ENCODE assay signal across 22 cellular contexts in genomic region chr19:21133633-21134032, GRCh38.
"Had no signal": no experiment of that assay in that cellular context is flagged by ENCODE, and none has a peak within 500 bp of the region (broad histone marks: within the 10 kb centered on the region; RNA-seq: fewer than 3 reads in every experiment).

No MANE protein-coding gene starts in this region.

- H3K4me3 ChIP-seq: left ventricle myocardium inferior, lung, mucosa of descending colon, ovary, right atrium auricular region, right lobe of liver, smooth muscle cell, tibial nerve, upper lobe of right lung had no signal

- H3K4me1 ChIP-seq: right atrium auricular region, right lobe of liver, tibial nerve, upper lobe of right lung had no signal

- H3K9me3 ChIP-seq: left ventricle myocardium inferior, mucosa of descending colon, ovary, right atrium auricular region, right lobe of liver, tibial nerve, upper lobe of right lung had no signal

- ATAC-seq: mucosa of descending colon; naive thymus-derived CD4-positive, alpha-beta T cell; natural killer cell treated with Interleukin-12 subunit alpha and Interleukin-12 subunit beta and Interleukin-15 and Interleukin-18, amount 100 ng/mL, for 72 hours; right lobe of liver; stimulated activated memory B cell treated with anti-CD40 and anti-IgM and Interleukin-4, amounts not matched to agents 10 μg/mL and 1 μg/mL and 100 μg/mL, for 72 hours; stimulated activated naive CD8-positive, alpha-beta T cell treated with anti-CD3 and anti-CD28 coated beads, Interleukin-15, amount 100 ng/mL, for 72 hours; upper lobe of right lung had no signal

- FAIRE-seq: urothelium cell line had no signal

- H3K27ac ChIP-seq: left ventricle myocardium inferior, ovary, right atrium auricular region, right lobe of liver, tibial nerve, upper lobe of right lung had no signal

- H3K36me3 ChIP-seq: left ventricle myocardium inferior, ovary, right atrium auricular region, right lobe of liver, tibial nerve, upper lobe of right lung had no signal

- H3K4me2 ChIP-seq: smooth muscle cell had no signal

- DNase-seq: islet precursor cell; left ventricle myocardium inferior; midbrain; mucosa of descending colon; naive thymus-derived CD4-positive, alpha-beta T cell; ovary; right lobe of liver; stimulated activated CD4-positive, alpha-beta T cell treated with anti-CD3 and anti-CD28 coated beads, Interleukin-1b, Interleukin-23, amount 100 ng/mL, for 48 hours; stimulated activated CD4-positive, alpha-beta T cell treated with anti-CD3 and anti-CD28 coated beads, Interleukin-2, amount 100 ng/mL, for 48 hours; stimulated activated CD4-positive, alpha-beta T cell treated with anti-CD3 and anti-CD28 coated beads, Interleukin-4, amount 100 ng/mL, for 4 hours; stimulated activated CD8-positive, alpha-beta memory T cell treated with anti-CD3 and anti-CD28 coated beads, Interleukin-4, amount 100 ng/mL, for 48 hours; stimulated activated naive CD4-positive, alpha-beta T cell treated with Interleukin-2 at 50 U/mL for 16 hours; stimulated activated naive CD8-positive, alpha-beta T cell treated with anti-CD3 and anti-CD28 coated beads, Interleukin-15, amount 100 ng/mL, for 72 hours; substantia nigra; upper lobe of right lung had no signal

- H3K27me3 ChIP-seq: ovary, right atrium auricular region, right lobe of liver, tibial nerve, upper lobe of right lung had no signal
